28 cellular contexts compared by ENCODE assay signal in genomic region chr11:47018637-47019036, GRCh38.
"Had no signal": no experiment of that assay in that cellular context is flagged by ENCODE, and none has a peak within 500 bp of the region (broad histone marks: within the 10 kb centered on the region; RNA-seq: fewer than 3 reads in every experiment).

No MANE protein-coding gene starts in this region.

- H3K4me3 Mint-ChIP-seq: dendritic cell treated with granulocyte-macrophage colony-stimulating factor and Interleukin-4, amounts not matched to agents 40 ng/mL and 50 ng/mL, for 4 days; effector memory CD8-positive, alpha-beta T cell; endodermal cell had no signal

- ATAC-seq: effector memory CD8-positive, alpha-beta T cell; esophagus mucosa; foreskin keratinocyte; gastrocnemius medialis; gastroesophageal sphincter; heart left ventricle; heart right ventricle had no signal

- DNase-seq: colonic mucosa; cortex of kidney; dermis blood vessel endothelial cell; dorsolateral prefrontal cortex; effector CD4-positive, alpha-beta T cell; effector CD8-positive, alpha-beta T cell; effector memory CD4-positive, alpha-beta T cell; effector memory CD8-positive, alpha-beta T cell; endodermal cell; erythroblast; esophagus squamous epithelium; foreskin melanocyte; gastrocnemius medialis; glutamatergic neuron; head of caudate nucleus; heart left ventricle; heart right ventricle had no signal

- H3K9me3 Mint-ChIP-seq: dendritic cell treated with granulocyte-macrophage colony-stimulating factor and Interleukin-4, amounts not matched to agents 40 ng/mL and 50 ng/mL, for 4 days; effector memory CD8-positive, alpha-beta T cell; endodermal cell had no signal

- H3K27ac Mint-ChIP-seq: dendritic cell treated with granulocyte-macrophage colony-stimulating factor and Interleukin-4, amounts not matched to agents 40 ng/mL and 50 ng/mL, for 4 days; effector memory CD8-positive, alpha-beta T cell; endodermal cell had no signal

- H3K27me3 ChIP-seq: colonic mucosa, dorsolateral prefrontal cortex, esophagus muscularis mucosa, esophagus squamous epithelium, foreskin keratinocyte, gastrocnemius medialis, gastroesophageal sphincter, heart left ventricle, heart right ventricle had no signal

- H3K27me3 Mint-ChIP-seq: dendritic cell treated with granulocyte-macrophage colony-stimulating factor and Interleukin-4, amounts not matched to agents 40 ng/mL and 50 ng/mL, for 4 days; effector memory CD8-positive, alpha-beta T cell had no signal

- H3K4me3 ChIP-seq: colonic mucosa, coronary artery, dorsolateral prefrontal cortex, esophagus muscularis mucosa, esophagus squamous epithelium, gastrocnemius medialis, gastroesophageal sphincter, heart left ventricle, heart right ventricle had no signal

- H3K9me3 ChIP-seq: colonic mucosa, esophagus muscularis mucosa, esophagus squamous epithelium, gastrocnemius medialis, gastroesophageal sphincter, heart left ventricle, heart right ventricle had no signal

- H3K36me3 ChIP-seq: colonic mucosa, esophagus muscularis mucosa, esophagus squamous epithelium, gastrocnemius medialis, gastroesophageal sphincter, heart left ventricle, heart right ventricle had no signal

- FAIRE-seq: colon, endometrium, endothelial cell of umbilical vein, frontal cortex had no signal

- H3K4me1 ChIP-seq: colonic mucosa, esophagus muscularis mucosa, esophagus squamous epithelium, foreskin keratinocyte, gastrocnemius medialis, gastroesophageal sphincter, heart left ventricle, heart right ventricle had no signal

- H3K27ac ChIP-seq: colonic mucosa, coronary artery, dorsolateral prefrontal cortex, epithelial cell of prostate, esophagus muscularis mucosa, esophagus squamous epithelium, foreskin keratinocyte, gastrocnemius medialis, gastroesophageal sphincter, heart left ventricle, heart right ventricle had no signal
